Comparison of ENCODE assay signal across 12 cellular contexts in the genomic region with DNA sequence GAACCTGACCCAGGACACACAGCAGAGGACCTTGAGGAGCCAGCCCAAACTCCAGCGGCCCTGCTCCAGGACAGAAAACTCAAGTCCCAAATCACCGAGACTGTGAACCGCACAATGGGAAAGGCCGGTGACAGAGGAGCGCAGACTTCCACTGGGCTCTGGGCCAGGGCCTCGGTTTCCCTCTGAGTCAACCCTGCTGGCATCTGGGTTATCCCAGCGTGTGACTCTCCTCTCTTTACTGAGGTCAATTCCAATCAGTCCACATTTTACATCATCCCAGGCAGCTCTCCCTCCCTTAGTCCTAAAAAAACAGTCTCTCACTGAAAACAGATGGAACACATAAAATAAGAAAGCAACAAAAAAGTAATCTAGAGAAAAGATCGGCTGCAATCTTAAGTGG. TPM values are rescaled to one million over a fixed set of nuclear protein-coding genes. Genes with fewer than 3 reads are reported as not detected.
A peak's percentile ranks its signal among the peaks of the same experiment; 100 is the strongest.
DNase-seq lines count a peak whose midpoint lies in the region; TF ChIP-seq lines count a peak whose summit lies in the region.
"Had no signal": no experiment of that assay in that cellular context is flagged by ENCODE, and none has a peak within 500 bp of the region (broad histone marks: within the 10 kb centered on the region; RNA-seq: fewer than 3 reads in every experiment).

No MANE protein-coding gene starts in this region.

- H3K4me3 ChIP-seq in ACC112 (ENCODE audit: low read depth, low read length): 0 out of 2 replicates have a peak overlapping the region, but pooled peaks have one; percentile 19
- H3K4me3 ChIP-seq in neutrophil (ENCODE audit: low read depth in 1 of 2, low read length in 1 of 2): no peak overlapping the region
- H3K4me3 ChIP-seq in ascending aorta: no peak overlapping the region

- intact Hi-C loops in ascending aorta (cut with DNase I): no loop called here

- DNase-seq in GM04504 (ENCODE audit: low read depth): peak; percentile 84
- DNase-seq in dedifferentiated amniotic fluid mesenchymal stem cell (ENCODE audit: extremely low spot score): peak; percentile 83
- DNase-seq in ascending aorta (ENCODE audit: low spot score in 2 of 2): no peak
- no peak for DNase-seq in cerebellar nuclear complex (lab: John Stamatoyannopoulos, UW)
- DNase-seq in GOT3 (lab: John Stamatoyannopoulos, UW): no peak
- DNase-seq in epidermal melanocyte (ENCODE audit: insufficient read length, low spot score): no peak
- DNase-seq: activated CD8-positive, alpha-beta memory T cell treated with anti-CD3 and anti-CD28 coated beads, Interleukin-2, amount 50 U/mL, for 4 hours; DMS79 treated with DMSO at 0.1 percent for 48 hours; hippocampal formation; nephron progenitor cell had no signal

- H3K36me3 ChIP-seq in ACC112 (ENCODE audit: insufficient read depth, low read length) (no peaks in the 10 kb centered on the region), neutrophil (no peaks in the 10 kb centered on the region), ascending aorta (no peaks in the 10 kb centered on the region)

- H3K79me2 ChIP-seq in ACC112 (ENCODE audit: control insufficient read depth, insufficient read depth, low read length, unreplicated experiment): no peaks in the 10 kb centered on the region

- H3K4me1 ChIP-seq in ACC112 (ENCODE audit: control insufficient read depth, insufficient read depth, low read length, unreplicated experiment) (peaks cover 22% of the 10 kb centered on the region), neutrophil (ENCODE audit: control insufficient read depth in 1 of 2, insufficient read depth in 1 of 2, low read depth in 1 of 2, low read length in 1 of 2) (peaks cover 21 to 29% of the 10 kb centered on the region in 2 experiments), ascending aorta (peaks cover 0 to 24% of the 10 kb centered on the region in 2 donors)

- H3K27ac ChIP-seq in ACC112 (ENCODE audit: low read depth, low read length): peak overlapping the region; percentile 19; the same call in 1 of the 2 replicates
- peak overlapping the region; percentile 15 for H3K27ac ChIP-seq in neutrophil
- no peak overlapping the region for H3K27ac ChIP-seq in ascending aorta

- H3K9me3 ChIP-seq in neutrophil (no peaks in the 10 kb centered on the region), ascending aorta (no peaks in the 10 kb centered on the region)

- no peak overlapping the region for H2AFZ ChIP-seq in ACC112 (ENCODE audit: low read length, unreplicated experiment)

- TF ChIP-seq CTCF in neutrophil (IDR thresholded peaks at IDR 0.05) (no peak), ascending aorta (IDR thresholded peaks at IDR 0.05) (no peak)

- no peaks in the 10 kb centered on the region for H3K27me3 ChIP-seq in ACC112 (ENCODE audit: insufficient read depth, low read length)
- no peaks in the 10 kb centered on the region for H3K27me3 ChIP-seq in neutrophil
- H3K27me3 ChIP-seq in ascending aorta: no peaks in the 10 kb centered on the region

RNA-seq across cellular contexts. Expression of gene ITPK1, which starts 36.9 kb away (rescaled TPM):
- total RNA-seq in ascending aorta: 85.3 TPM

Comparison
In these comparisons a context has a peak if more than half of its experiments do, and no peak if none do; other contexts are left out.
1. H3K27ac ChIP-seq: peak in ACC112 (single experiment) and neutrophil (single experiment); none in ascending aorta (0 of 2).
2. DNase-seq: peak in GM04504 (single experiment) and dedifferentiated amniotic fluid mesenchymal stem cell (single experiment); none in ascending aorta (0 of 2), cerebellar nuclear complex (0 of 2), GOT3 (single experiment) and epidermal melanocyte (single experiment).